8 cellular contexts compared by ENCODE assay signal in genomic region chr22:23178512-23179254, GRCh38. TPM values are rescaled to one million over a fixed set of nuclear protein-coding genes. Genes with fewer than 3 reads are reported as not detected.
A peak's percentile ranks its signal among the peaks of the same experiment; 100 is the strongest.
DNase-seq lines count a peak whose midpoint lies in the region; ATAC-seq and TF ChIP-seq lines count a peak whose summit lies in the region.

No MANE protein-coding gene starts in this region.

- ATAC-seq in HG02973 (IDR thresholded peaks at IDR 0.05; ENCODE audit: unreplicated experiment) = no peak

- H3K36me3 Mint-ChIP-seq in chondrocyte (ENCODE audit: low read depth) = peaks cover 15% of the 10 kb centered on the region

- H3K4me1 Mint-ChIP-seq in chondrocyte (ENCODE audit: low read depth) = peaks cover 37% of the 10 kb centered on the region

- H3K9me3 Mint-ChIP-seq in chondrocyte (ENCODE audit: low read depth) = peaks cover 16% of the 10 kb centered on the region

- TF ChIP-seq CTCF in chondrocyte (IDR thresholded peaks at IDR 0.05) = peak; percentile 97

- DNase-seq in NCI-H2196 (lab: John Stamatoyannopoulos, UW; ENCODE audit: unreplicated experiment) = peak; percentile 42
- no peak for DNase-seq in NCI-H2196 treated with DMSO at 0.1 percent for 48 hours (lab: John Stamatoyannopoulos, UW; ENCODE audit: unreplicated experiment)
- peak; percentile 22 to 36 for DNase-seq in NCI-H1930 (lab: John Stamatoyannopoulos, UW)
- peak; percentile 46 to 48 for DNase-seq in activated CD4-positive, alpha-beta T cell treated with anti-CD3 and anti-CD28 coated beads for 24 hours (ENCODE audit: low read depth in 2 of 2)
- DNase-seq in chondrocyte (ENCODE audit: low spot score) = no peak
- peak; percentile 83 for DNase-seq in left kidney (ENCODE audit: low read depth, low spot score)
- DNase-seq in stimulated activated CD4-positive, alpha-beta T cell treated with anti-CD3 and anti-CD28 coated beads, Interleukin-4, amount 100 ng/mL, for 1 hour = peak; percentile 70

- H3K27me3 Mint-ChIP-seq in chondrocyte (ENCODE audit: low read depth) = no peaks in the 10 kb centered on the region

- peak overlapping the region; percentile 10 for H3K4me3 Mint-ChIP-seq in chondrocyte (ENCODE audit: unreplicated experiment)

- no peak overlapping the region for H3K27ac Mint-ChIP-seq in chondrocyte (ENCODE audit: unreplicated experiment)

RNA-seq across cellular contexts. Expression of gene BCR, which starts 1.6 kb away (rescaled TPM):
- 28.4 to 44.5 TPM (median 30.0 TPM) in 3 replicates for total RNA-seq in chondrocyte

RNA-seq across cellular contexts. Expression of gene RAB36, which starts 33.4 kb away (rescaled TPM):
- total RNA-seq in chondrocyte = 2.9 to 4.7 TPM (median 3.5 TPM) in 3 replicates

RNA-seq across cellular contexts. Expression of gene RSPH14, which starts 36.9 kb away (rescaled TPM):
- total RNA-seq in chondrocyte = not detected in 3 replicates

Comparison
In these comparisons a context has a peak if more than half of its experiments do, and no peak if none do; other contexts are left out.
1. DNase-seq: peak in NCI-H2196 (single experiment), NCI-H1930 (2 of 2), activated CD4-positive, alpha-beta T cell treated with anti-CD3 and anti-CD28 coated beads for 24 hours (2 of 2), left kidney (single experiment) and stimulated activated CD4-positive, alpha-beta T cell treated with anti-CD3 and anti-CD28 coated beads, Interleukin-4, amount 100 ng/mL, for 1 hour (single experiment); none in NCI-H2196 treated with DMSO at 0.1 percent for 48 hours (single experiment) and chondrocyte (single experiment).